ENCODE assay signal across 8 cellular contexts in genomic region chr1:176073524-176074157, GRCh38.
DNase-seq lines count a peak whose midpoint lies in the region; ATAC-seq and TF ChIP-seq lines count a peak whose summit lies in the region.

No MANE protein-coding gene starts in this region.

- no peaks in the 10 kb centered on the region for H3K27me3 ChIP-seq in DOHH2 (ENCODE audit: control insufficient read depth, low read length)

- peaks cover 36% of the 10 kb centered on the region for H3K36me3 ChIP-seq in DOHH2 (ENCODE audit: control insufficient read depth, low read length)

- ATAC-seq in GM21723 (IDR thresholded peaks at IDR 0.05; ENCODE audit: unreplicated experiment) (peak; percentile 57), GM18520 (IDR thresholded peaks at IDR 0.05; ENCODE audit: unreplicated experiment) (no peak)

- H4K20me1 ChIP-seq in DOHH2 (ENCODE audit: control insufficient read depth, insufficient read depth, low read depth, low read length): no peaks in the 10 kb centered on the region; the same call in 1 of the 2 replicates

- H3K4me3 ChIP-seq in DOHH2 (ENCODE audit: low read length) (no peak overlapping the region), epithelial cell of esophagus (ENCODE audit: low read length) (no peak overlapping the region)

- no peak overlapping the region for H3K27ac ChIP-seq in DOHH2 (ENCODE audit: low read depth, low read length)

- H3K9me3 ChIP-seq in DOHH2 (ENCODE audit: control insufficient read depth, insufficient read depth, low read length): peaks cover 5% of the 10 kb centered on the region; the same call in 1 of the 2 replicates

- no peaks in the 10 kb centered on the region for H3F3A ChIP-seq in DOHH2 (ENCODE audit: control insufficient read depth, insufficient read depth)

- peak; percentile 69 for TF ChIP-seq CTCF in DOHH2 (IDR thresholded peaks at IDR 0.05; ENCODE audit: low read depth, low read length, poor library complexity, severe bottlenecking)
- peak; percentile 70 for TF ChIP-seq CTCF in epithelial cell of esophagus (IDR thresholded peaks at IDR 0.05; ENCODE audit: insufficient read depth, low read depth, low read length, missing control alignments)

- peaks cover 5% of the 10 kb centered on the region for H3K79me2 ChIP-seq in DOHH2 (ENCODE audit: control insufficient read depth, low read length)

- peak; percentile 74 for DNase-seq in NCI-H128 (lab: John Stamatoyannopoulos, UW; ENCODE audit: unreplicated experiment)
- DNase-seq in SKM-1 treated with dmso at 0.1 percent for 144 hours (lab: John Stamatoyannopoulos, UW; ENCODE audit: unreplicated experiment): peak; percentile 46
- DNase-seq in epithelial cell of esophagus (ENCODE audit: low read depth): peak; percentile 76
- peak; percentile 74 for DNase-seq in midbrain (lab: John Stamatoyannopoulos, UW)
- DNase-seq in GF-D8 (lab: John Stamatoyannopoulos, UW): no peak

- no peak overlapping the region for H3K4me2 ChIP-seq in DOHH2 (ENCODE audit: low read length)

- H3K9me2 ChIP-seq in DOHH2 (replicated peaks; ENCODE audit: control insufficient read depth, low read length): no peaks in the 10 kb centered on the region

- H3K4me1 ChIP-seq in DOHH2 (ENCODE audit: control insufficient read depth, low read length): no peaks in the 10 kb centered on the region
